1 cellular context compared by ENCODE assay signal in the genomic region with DNA sequence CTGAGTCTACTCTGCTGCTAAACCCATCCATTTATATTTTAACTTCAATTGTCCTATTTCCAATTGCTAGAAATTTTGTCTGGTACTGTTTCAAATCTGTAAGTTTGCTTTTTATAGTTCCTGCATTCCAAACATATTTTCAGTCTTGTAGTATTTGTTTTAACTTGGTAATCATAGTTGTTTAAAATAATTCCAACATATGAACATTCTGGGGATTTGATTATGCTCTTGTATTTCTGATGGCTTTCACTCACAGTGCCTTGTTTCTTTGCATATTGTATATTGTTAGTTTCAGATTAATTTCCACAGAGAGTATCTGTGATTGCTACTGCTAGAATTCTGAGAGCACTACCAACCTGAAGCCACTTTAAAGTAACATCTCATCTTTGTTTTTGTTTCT.
TF ChIP-seq lines count a peak whose summit lies in the region.

No MANE protein-coding gene starts in this region.

TF ChIP-seq in IMR-90, 13 proteins besides CTCF, POLR2A, EP300 and RAD21 (continued from another document):
- TF ChIP-seq, protein P1, sequence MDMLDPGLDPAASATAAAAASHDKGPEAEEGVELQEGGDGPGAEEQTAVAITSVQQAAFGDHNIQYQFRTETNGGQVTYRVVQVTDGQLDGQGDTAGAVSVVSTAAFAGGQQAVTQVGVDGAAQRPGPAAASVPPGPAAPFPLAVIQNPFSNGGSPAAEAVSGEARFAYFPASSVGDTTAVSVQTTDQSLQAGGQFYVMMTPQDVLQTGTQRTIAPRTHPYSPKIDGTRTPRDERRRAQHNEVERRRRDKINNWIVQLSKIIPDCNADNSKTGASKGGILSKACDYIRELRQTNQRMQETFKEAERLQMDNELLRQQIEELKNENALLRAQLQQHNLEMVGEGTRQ (IDR thresholded peaks at IDR 0.05; ENCODE audit: low read depth, low read length) = no peak
